20 cellular contexts compared by ENCODE assay signal in the genomic region with DNA sequence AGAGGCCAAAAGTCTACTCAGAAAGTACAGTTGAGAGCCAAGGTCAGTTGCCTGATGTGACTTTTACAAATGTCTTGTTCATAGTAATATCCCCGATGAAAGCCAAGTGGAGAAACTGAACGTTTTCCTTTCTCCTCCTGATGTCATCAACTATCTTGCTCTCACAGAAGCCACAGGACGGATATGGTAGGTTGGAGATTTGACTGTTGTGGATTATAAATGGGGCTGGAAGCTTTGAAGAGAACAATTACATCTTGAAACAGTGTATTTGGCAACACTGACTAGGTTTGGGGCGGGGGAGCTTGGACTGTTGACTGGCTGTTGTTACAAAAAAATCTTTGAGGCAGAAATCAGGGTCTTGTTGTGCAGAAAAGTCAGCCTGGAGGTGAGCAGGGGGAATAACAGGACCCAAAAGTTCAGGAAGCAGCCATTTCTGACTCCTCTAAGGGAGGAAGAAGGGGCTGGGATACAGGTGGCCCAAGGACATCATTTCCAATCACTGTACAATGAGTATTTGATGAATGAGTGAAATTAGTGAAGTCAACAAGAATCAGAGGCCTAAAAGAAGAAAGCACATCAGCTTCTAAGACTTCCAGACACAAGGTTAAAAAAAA. TPM values are rescaled to one million over a fixed set of nuclear protein-coding genes. Genes with fewer than 3 reads are reported as not detected.
A peak's percentile ranks its signal among the peaks of the same experiment; 100 is the strongest.
DNase-seq lines count a peak whose midpoint lies in the region; ATAC-seq, FAIRE-seq and TF ChIP-seq lines count a peak whose summit lies in the region.
"Had no signal": no experiment of that assay in that cellular context is flagged by ENCODE, and none has a peak within 500 bp of the region (broad histone marks: within the 10 kb centered on the region; RNA-seq: fewer than 3 reads in every experiment).

No MANE protein-coding gene starts in this region.

- H3K4me3 ChIP-seq in H7 (ENCODE audit: insufficient read depth, low read depth, low read length): no peak overlapping the region
- no peak overlapping the region for H3K4me3 ChIP-seq in brain microvascular endothelial cell (ENCODE audit: low read depth, low read length)
- H3K4me3 ChIP-seq in neural progenitor cell: no peak overlapping the region
- H3K4me3 ChIP-seq: BLaER1 treated with 17β-estradiol and CSF1 and Interleukin-3, amounts not matched to agents 10 nM and 100 nM had no signal

- peaks cover 3% of the 10 kb centered on the region for H3K4me1 Mint-ChIP-seq in T-helper 17 cell
- no peaks in the 10 kb centered on the region for H3K4me1 Mint-ChIP-seq in neural progenitor cell

- H3K4me2 ChIP-seq in neural progenitor cell: no peak overlapping the region
- H3K4me2 ChIP-seq: BLaER1 treated with 17β-estradiol and CSF1 and Interleukin-3, amounts not matched to agents 10 nM and 100 nM had no signal

- no peaks in the 10 kb centered on the region for H3F3A ChIP-seq in neural progenitor cell (ENCODE audit: low read depth)

- H3K4me3 Mint-ChIP-seq in T-helper 17 cell: no peak overlapping the region
- H3K4me3 Mint-ChIP-seq in neural progenitor cell: no peak overlapping the region
- H3K4me3 Mint-ChIP-seq: CD8-positive, alpha-beta T cell had no signal

- H3K27ac Mint-ChIP-seq in T-helper 17 cell: peak overlapping the region; percentile 6
- no peak overlapping the region for H3K27ac Mint-ChIP-seq in neural progenitor cell
- H3K27ac Mint-ChIP-seq: CD8-positive, alpha-beta T cell had no signal

- in situ Hi-C loops in brain microvascular endothelial cell (cut with HindIII; ENCODE audit: low pct_ligation_motif_present, low sequenced_read_pairs): loop anchor here (25.0 kb wide), 1 partner anchor 337 kb away; no protein-coding TSS in a partner anchor

- H3K4me1 ChIP-seq in neural progenitor cell: no peaks in the 10 kb centered on the region
- H3K4me1 ChIP-seq: BLaER1 treated with 17β-estradiol and CSF1 and Interleukin-3, amounts not matched to agents 10 nM and 100 nM had no signal

- H3K79me2 ChIP-seq in neural progenitor cell (ENCODE audit: low read depth): no peaks in the 10 kb centered on the region

- H2AFZ ChIP-seq in neural progenitor cell (replicated peaks): peak overlapping the region; percentile 60

- DNase-seq in H7: peak; percentile 36
- no peak for DNase-seq in T-helper 17 cell
- no peak for DNase-seq in brain microvascular endothelial cell
- no peak for DNase-seq in neural progenitor cell (ENCODE audit: low spot score)
- no peak for DNase-seq in DMS153 treated with DMSO at 0.1 percent for 48 hours (lab: John Stamatoyannopoulos, UW; ENCODE audit: unreplicated experiment)
- no peak for DNase-seq in T1000 (lab: John Stamatoyannopoulos, UW)
- DNase-seq in GM19239 (ENCODE audit: insufficient read length, low spot score): no peak
- DNase-seq: CD8-positive, alpha-beta T cell; DMS79 treated with DMSO at 0.1 percent for 48 hours; KBM-7; NCI-H1417; NCI-H187; NCI-H226; NCI-H524 treated with DMSO at 0.1 percent for 48 hours; PC-3 had no signal

- peaks cover 38% of the 10 kb centered on the region for H3K27me3 Mint-ChIP-seq in T-helper 17 cell
- H3K27me3 Mint-ChIP-seq in neural progenitor cell (ENCODE audit: insufficient read depth, low read depth): peaks cover 2% of the 10 kb centered on the region

- H3K27ac ChIP-seq in brain microvascular endothelial cell: no peak overlapping the region
- no peak overlapping the region for H3K27ac ChIP-seq in neural progenitor cell
- H3K27ac ChIP-seq: BLaER1 treated with 17β-estradiol and CSF1 and Interleukin-3, amounts not matched to agents 10 nM and 100 nM; RWPE1 had no signal

- H3K27me3 ChIP-seq in H7 (ENCODE audit: control insufficient read depth, insufficient read depth, low read length): no peaks in the 10 kb centered on the region
- H3K27me3 ChIP-seq in brain microvascular endothelial cell (replicated peaks): no peaks in the 10 kb centered on the region
- no peaks in the 10 kb centered on the region for H3K27me3 ChIP-seq in neural progenitor cell
- H3K27me3 ChIP-seq: BLaER1 treated with 17β-estradiol and CSF1 and Interleukin-3, amounts not matched to agents 10 nM and 100 nM had no signal

- H3K36me3 ChIP-seq in H7 (replicated peaks; ENCODE audit: control insufficient read depth, insufficient read depth, low read length) (no peaks in the 10 kb centered on the region), brain microvascular endothelial cell (replicated peaks) (no peaks in the 10 kb centered on the region), neural progenitor cell (no peaks in the 10 kb centered on the region)
- H3K36me3 ChIP-seq: BLaER1 treated with 17β-estradiol and CSF1 and Interleukin-3, amounts not matched to agents 10 nM and 100 nM had no signal

- no peak overlapping the region for H3K9ac ChIP-seq in neural progenitor cell
- H3K9ac ChIP-seq: BLaER1 treated with 17β-estradiol and CSF1 and Interleukin-3, amounts not matched to agents 10 nM and 100 nM had no signal

- H4K20me1 ChIP-seq in neural progenitor cell (ENCODE audit: low read depth): no peaks in the 10 kb centered on the region
- H4K20me1 ChIP-seq: BLaER1 treated with 17β-estradiol and CSF1 and Interleukin-3, amounts not matched to agents 10 nM and 100 nM had no signal

- H3K9me3 ChIP-seq in T-helper 17 cell (ENCODE audit: control insufficient read depth, low read length, poor library complexity, severe bottlenecking) (no peaks in the 10 kb centered on the region), neural progenitor cell (ENCODE audit: low read depth) (no peaks in the 10 kb centered on the region)
- H3K9me3 ChIP-seq: BLaER1 treated with 17β-estradiol and CSF1 and Interleukin-3, amounts not matched to agents 10 nM and 100 nM had no signal

- H3K9me3 Mint-ChIP-seq in neural progenitor cell: no peaks in the 10 kb centered on the region
- H3K9me3 Mint-ChIP-seq: CD8-positive, alpha-beta T cell had no signal

- no peak for FAIRE-seq in GM19239 (lab: Jason Lieb, UNC)
- FAIRE-seq: H54 had no signal

- ATAC-seq in T-helper 17 cell (no peak), HG03469 (IDR thresholded peaks at IDR 0.05; ENCODE audit: unreplicated experiment) (no peak)
- ATAC-seq: CD8-positive, alpha-beta T cell; PC-3 had no signal

- peak; percentile 19 for TF ChIP-seq CTCF in brain microvascular endothelial cell (IDR thresholded peaks at IDR 0.05; ENCODE audit: low read depth, low read length, missing control alignments)
- peak; percentile 28 for TF ChIP-seq CTCF in neural progenitor cell (IDR thresholded peaks at IDR 0.05)

- peaks cover 5% of the 10 kb centered on the region for H3K36me3 Mint-ChIP-seq in T-helper 17 cell (ENCODE audit: low read depth)
- H3K36me3 Mint-ChIP-seq in neural progenitor cell: no peaks in the 10 kb centered on the region
- H3K36me3 Mint-ChIP-seq: CD8-positive, alpha-beta T cell had no signal

RNA-seq across cellular contexts. Expression of gene PLEKHS1, which starts 24.3 kb away (rescaled TPM):
- not detected in 2 replicates for total RNA-seq in H7 (2014; rRNA removed; shearing (Covaris generic))
- total RNA-seq in T-helper 17 cell: under 1 TPM in 1 of 2 donors, not detected in 1; 0.13 TPM
- total RNA-seq in neural progenitor cell (ENCODE audit: low replicate concordance): not detected in 2 replicates
- total RNA-seq: A673; CD8-positive, alpha-beta T cell; PC-3 had no signal
